In the genomic region with DNA sequence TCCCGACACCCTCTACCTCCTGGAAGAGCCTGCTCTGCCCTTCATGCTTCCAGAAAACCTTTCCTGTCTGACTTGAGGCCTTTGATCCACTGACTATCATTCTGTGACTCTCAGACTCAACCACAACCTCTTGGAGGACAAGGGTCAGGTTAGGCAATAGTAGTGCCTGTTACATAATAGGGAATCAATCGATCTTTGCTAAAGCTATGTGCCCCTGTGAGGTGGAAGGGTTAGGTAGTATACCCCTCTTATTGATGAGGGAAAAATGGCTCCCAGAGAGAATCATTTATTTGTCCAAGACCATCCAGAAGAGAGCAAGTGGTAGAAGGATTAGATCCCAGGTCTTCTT, we compare ENCODE assay signal across 22 cellular contexts. TPM values are rescaled to one million over a fixed set of nuclear protein-coding genes. Genes with fewer than 3 reads are reported as not detected.
DNase-seq lines count a peak whose midpoint lies in the region; ATAC-seq and TF ChIP-seq lines count a peak whose summit lies in the region.
"Had no signal": no experiment of that assay in that cellular context is flagged by ENCODE, and none has a peak within 500 bp of the region (broad histone marks: within the 10 kb centered on the region; RNA-seq: fewer than 3 reads in every experiment).

No MANE protein-coding gene starts in this region.

- peaks cover 0 to 11% (median 7%) of the 10 kb centered on the region in 3 donors for H3K27me3 Mint-ChIP-seq in immature natural killer cell (ENCODE audit: low read depth in 3 of 3)

- H3K27me3 ChIP-seq in right lobe of liver = no peaks in the 10 kb centered on the region

- TF ChIP-seq POLR2A in right lobe of liver (IDR thresholded peaks at IDR 0.05) = no peak

- intact Hi-C loops in right lobe of liver (cut with DNase I) = no loop called here

- no peak overlapping the region for H3K4me3 Mint-ChIP-seq in immature natural killer cell
- H3K4me3 Mint-ChIP-seq: CD4-positive, alpha-beta memory T cell; GM23338; H9 had no signal

- peaks cover 0 to 18% (median 4%) of the 10 kb centered on the region in 4 donors for H3K4me1 ChIP-seq in right lobe of liver

- H3K36me3 Mint-ChIP-seq in immature natural killer cell = no peaks in the 10 kb centered on the region
- H3K36me3 Mint-ChIP-seq: CD4-positive, alpha-beta memory T cell had no signal

- ATAC-seq in left lobe of liver (peak; percentile 83), right lobe of liver (peak; percentile 69 to 87 (median 83))
- ATAC-seq: GM23338, HCT116 had no signal

- WGBS in right lobe of liver (ENCODE audit: insufficient coverage, low coverage, low lambda C conversion rate, missing lambda C conversion rate) = 26% methylated on average over 2 of the region's 2 CpGs

- no peaks in the 10 kb centered on the region for H3K9me3 ChIP-seq in right lobe of liver

- no peak overlapping the region for H3K4me3 ChIP-seq in right lobe of liver
- H3K4me3 ChIP-seq: GM23338 had no signal

- no peak overlapping the region for H3K27ac Mint-ChIP-seq in immature natural killer cell
- H3K27ac Mint-ChIP-seq: CD4-positive, alpha-beta memory T cell; GM23338; H9 had no signal

- H3K27ac ChIP-seq in right lobe of liver (no peak overlapping the region), temporal lobe (ENCODE audit: low read depth, low read length) (peak overlapping the region; percentile 19)

- TF ChIP-seq CTCF in right lobe of liver (IDR thresholded peaks at IDR 0.05) = no peak

- H3K9me3 Mint-ChIP-seq in immature natural killer cell = no peaks in the 10 kb centered on the region
- H3K9me3 Mint-ChIP-seq: CD4-positive, alpha-beta memory T cell; GM23338; H9 had no signal

- H3K36me3 ChIP-seq in right lobe of liver = no peaks in the 10 kb centered on the region

- no peak for DNase-seq in left lobe of liver (ENCODE audit: low spot score)
- no peak for DNase-seq in right lobe of liver
- no peak for DNase-seq in immature natural killer cell
- DNase-seq in NOMO-1 treated with dmso at 0.1 percent for 144 hours (lab: John Stamatoyannopoulos, UW; ENCODE audit: unreplicated experiment) = no peak
- DNase-seq in NCI-H446 (lab: John Stamatoyannopoulos, UW) = no peak
- DNase-seq: C1 segment of cervical spinal cord; Calu3; CD4-positive, alpha-beta memory T cell; COR-L47; DMS53; DMS79 treated with DMSO at 0.1 percent for 48 hours; GF-D8; H9 had no signal

- H3K4me1 Mint-ChIP-seq in immature natural killer cell = no peaks in the 10 kb centered on the region
- H3K4me1 Mint-ChIP-seq: CD4-positive, alpha-beta memory T cell; GM23338; H9 had no signal

RNA-seq across cellular contexts. Expression of gene KCNC1, which starts 16.2 kb away (rescaled TPM):
- not detected for total RNA-seq in left lobe of liver
- not detected for total RNA-seq in right lobe of liver
- total RNA-seq in temporal lobe = 7.4 TPM
- polyA plus RNA-seq in immature natural killer cell = under 1 TPM in 1 of 3 donors, not detected in 2; 0.11 TPM
- total RNA-seq: A172; CD4-positive, alpha-beta memory T cell; GM23338; H4 had no signal
- polyA plus RNA-seq: BJ had no signal

RNA-seq across cellular contexts. Expression of gene MYOD1, which starts 31.4 kb away (rescaled TPM):
- total RNA-seq in left lobe of liver (not detected), right lobe of liver (not detected), temporal lobe (not detected)
- not detected for polyA plus RNA-seq in immature natural killer cell
- total RNA-seq: A172; A673; Calu3; CD4-positive, alpha-beta memory T cell; Daoy; G401; GM23338; H4; H9 had no signal
- polyA plus RNA-seq: BJ; CD4-positive, alpha-beta memory T cell; GM23338 had no signal
